Comparison of ENCODE assay signal across 7 cellular contexts in the genomic region with DNA sequence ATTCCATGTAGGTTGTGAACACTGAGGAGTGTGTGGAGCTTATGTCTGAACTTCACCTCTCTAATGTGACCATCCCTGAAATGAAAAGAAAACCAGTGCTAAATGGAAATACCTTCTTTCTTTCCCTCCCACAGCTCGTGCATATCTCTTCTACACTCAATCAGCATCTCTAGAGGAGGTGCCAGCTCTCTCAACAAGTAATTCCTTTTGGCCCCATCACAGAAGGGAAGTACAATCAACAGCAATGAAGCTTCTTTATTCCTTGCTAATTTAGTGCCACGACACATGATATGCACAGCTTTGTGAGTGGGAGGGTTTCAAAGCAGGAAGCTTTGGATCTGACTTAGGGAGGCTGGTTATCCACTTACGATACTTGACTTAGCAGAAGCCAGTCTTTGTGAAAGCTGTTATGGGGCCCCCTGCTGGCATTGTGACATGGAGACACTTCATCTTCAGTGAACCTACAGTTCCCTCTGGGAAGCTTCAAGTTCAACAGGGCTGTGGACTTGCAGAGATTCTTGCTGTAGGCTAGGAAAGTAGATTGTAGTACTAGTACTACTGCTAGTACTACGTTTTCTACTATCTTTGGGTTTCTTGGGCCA.
DNase-seq lines count a peak whose midpoint lies in the region; ATAC-seq, FAIRE-seq and TF ChIP-seq lines count a peak whose summit lies in the region.

No MANE protein-coding gene starts in this region.

- H3K9me3 ChIP-seq in body of pancreas = no peaks in the 10 kb centered on the region

- DNase-seq in GM12865 (ENCODE audit: low read depth) (peak; percentile 78), OCI-M1 (lab: John Stamatoyannopoulos, UW) (peak; percentile 84), body of pancreas (peak; percentile 38 to 64 (median 58)), kidney epithelial cell (ENCODE audit: low read depth) (peak; percentile 5), RCC 7860 (ENCODE audit: low spot score) (no peak)
- peak; percentile 53 for DNase-seq in stimulated activated CD8-positive, alpha-beta memory T cell treated with anti-CD3 and anti-CD28 coated beads, Interleukin-4, amount 100 ng/mL, for 48 hours

- FAIRE-seq in RCC 7860 (lab: Jason Lieb, UNC) = no peak

- no peak for TF ChIP-seq POLR2A in body of pancreas (IDR thresholded peaks at IDR 0.05)

- ATAC-seq in HG03354 (IDR thresholded peaks at IDR 0.05; ENCODE audit: poor library complexity, severe bottlenecking, unreplicated experiment) (peak; percentile 75), body of pancreas (no peak)

- H3K36me3 ChIP-seq in body of pancreas (replicated peaks in 1 of 2; ENCODE audit: insufficient read depth in 1 of 2, low read depth in 2 of 2) (no peaks in the 10 kb centered on the region), kidney epithelial cell (ENCODE audit: control insufficient read depth, insufficient read depth, low read length) (no peaks in the 10 kb centered on the region)

- H3K27me3 ChIP-seq in body of pancreas (no peaks in the 10 kb centered on the region), kidney epithelial cell (ENCODE audit: control insufficient read depth, insufficient read depth, low read length) (no peaks in the 10 kb centered on the region)

- TF ChIP-seq CTCF in GM12865 (IDR thresholded peaks at IDR 0.05; ENCODE audit: insufficient read depth, low read depth, low read length, missing control alignments) (peak; percentile 73), body of pancreas (IDR thresholded peaks at IDR 0.05) (peak in 6 of 7 experiments; percentile 23 to 41 (median 35)), kidney epithelial cell (IDR thresholded peaks at IDR 0.05; ENCODE audit: insufficient read depth, low read length, poor library complexity, severe bottlenecking) (peak; percentile 56)

- WGBS in body of pancreas, 2 donors = 18 to 27% methylated on average over 4 of the region's 4 CpGs

- H3K4me1 ChIP-seq in body of pancreas = no peaks in the 10 kb centered on the region

- H3K27ac ChIP-seq in body of pancreas = no peak overlapping the region

- intact Hi-C loops in body of pancreas (cut with DNase I) = no loop called here

- H3K4me3 ChIP-seq in GM12865 (ENCODE audit: low read depth, low read length) = no peak overlapping the region
- H3K4me3 ChIP-seq in body of pancreas = no peak overlapping the region
- no peak overlapping the region for H3K4me3 ChIP-seq in kidney epithelial cell (ENCODE audit: low read depth, low read length)
